In genomic region chr11:15901046-15901445, GRCh38 we compare ENCODE assay signal across 1 cellular context.
TF ChIP-seq lines count a peak whose summit lies in the region.

No MANE protein-coding gene starts in this region.

TF ChIP-seq in K562, 482 proteins besides CTCF, POLR2A, EP300 and RAD21 (continued from another document):
- no peak for TF ChIP-seq TSHZ1 (CRISPR knock-in tag; IDR thresholded peaks at IDR 0.05)
- TF ChIP-seq STAT5A (IDR thresholded peaks at IDR 0.05; ENCODE audit: borderline replicate concordance, low read length): no peak
- TF ChIP-seq ZNF780A (CRISPR knock-in tag; IDR thresholded peaks at IDR 0.05): no peak
- no peak for TF ChIP-seq JUND (IDR thresholded peaks at IDR 0.05; ENCODE audit: borderline replicate concordance, low read depth, low read length)
- TF ChIP-seq JUND (tag; IDR thresholded peaks at IDR 0.05; ENCODE audit: borderline replicate concordance, low read depth, low read length): no peak
- TF ChIP-seq ETV6 (IDR thresholded peaks at IDR 0.05; ENCODE audit: borderline replicate concordance in 1 of 2, low read depth in 2 of 2, low read length in 1 of 2): no peak
- TF ChIP-seq ETV6 (CRISPR knock-in tag; IDR thresholded peaks at IDR 0.05; ENCODE audit: borderline replicate concordance): no peak
- TF ChIP-seq NFE2L1 (tag; IDR thresholded peaks at IDR 0.05; ENCODE audit: borderline replicate concordance, low read depth): no peak
- no peak for TF ChIP-seq ZNF518B (CRISPR knock-in tag; IDR thresholded peaks at IDR 0.05)
- TF ChIP-seq E2F8 (IDR thresholded peaks at IDR 0.05; ENCODE audit: low read depth, partially characterized antibody): no peak
